Comparison of ENCODE assay signal across 15 cellular contexts in genomic region chr2:227577555-227577954, GRCh38. TPM values are rescaled to one million over a fixed set of nuclear protein-coding genes. Genes with fewer than 3 reads are reported as not detected.
DNase-seq lines count a peak whose midpoint lies in the region; ATAC-seq and TF ChIP-seq lines count a peak whose summit lies in the region.
"Had no signal": no experiment of that assay in that cellular context is flagged by ENCODE, and none has a peak within 500 bp of the region (broad histone marks: within the 10 kb centered on the region; RNA-seq: fewer than 3 reads in every experiment).

No MANE protein-coding gene starts in this region.

- H3K9me3 Mint-ChIP-seq in Caco-2 (ENCODE audit: unreplicated experiment) (peaks cover 6% of the 10 kb centered on the region), endodermal cell (peaks cover 9% of the 10 kb centered on the region)

- no peak overlapping the region for H3K9ac ChIP-seq in HUES64 (ENCODE audit: low read depth, low read length)
- peak overlapping the region; percentile 18 for H3K9ac ChIP-seq in endodermal cell (ENCODE audit: extremely low read depth, low read length, poor library complexity, severe bottlenecking)
- H3K9ac ChIP-seq: BLaER1 treated with 17β-estradiol and CSF1 and Interleukin-3, amounts not matched to agents 10 nM and 100 nM had no signal

- BruUV-seq in Caco-2 (replicated peaks; lab: Mats Ljungman, UMichigan): no TSS peak

- H3K27me3 ChIP-seq in Caco-2 (replicated peaks; ENCODE audit: control insufficient read depth, insufficient read depth, low read length) (no peaks in the 10 kb centered on the region), HUES64 (ENCODE audit: insufficient read depth, low read length) (no peaks in the 10 kb centered on the region), endodermal cell (ENCODE audit: control insufficient read depth, insufficient read depth, low read length, poor library complexity, severe bottlenecking) (no peaks in the 10 kb centered on the region), prostate gland (replicated peaks; ENCODE audit: insufficient read depth) (no peaks in the 10 kb centered on the region), left ventricle myocardium inferior (ENCODE audit: low read depth) (peaks cover 11% of the 10 kb centered on the region)
- H3K27me3 ChIP-seq: BLaER1 treated with 17β-estradiol and CSF1 and Interleukin-3, amounts not matched to agents 10 nM and 100 nM had no signal

- TF ChIP-seq CTCF in Caco-2 (IDR thresholded peaks at IDR 0.05; ENCODE audit: insufficient read depth in 1 of 2, low read depth in 1 of 2, low read length in 1 of 2, severe bottlenecking in 1 of 2, unreplicated experiment in 1 of 2): no peak
- TF ChIP-seq CTCF in endodermal cell (conservative IDR thresholded peaks at IDR 0.05): no peak
- TF ChIP-seq CTCF in prostate gland (IDR thresholded peaks at IDR 0.05): no peak
- TF ChIP-seq CTCF in left ventricle myocardium inferior (IDR thresholded peaks at IDR 0.05; ENCODE audit: borderline replicate concordance): no peak

- H3K4me3 Mint-ChIP-seq in Caco-2 (ENCODE audit: unreplicated experiment): peak overlapping the region; percentile 1
- H3K4me3 Mint-ChIP-seq in endodermal cell: no peak overlapping the region
- H3K4me3 Mint-ChIP-seq: CD4-positive, alpha-beta T cell had no signal

- H3K36me3 Mint-ChIP-seq in Caco-2 (ENCODE audit: insufficient read depth, unreplicated experiment): peaks cover 8% of the 10 kb centered on the region
- H3K36me3 Mint-ChIP-seq in endodermal cell (ENCODE audit: low read depth): no peaks in the 10 kb centered on the region

- CTCF ChIA-PET in Caco-2 (lab: Charles Lee): interaction anchor here (1.5 kb wide), 1 partner anchor 32 kb away, joined by 3 read pairs; no protein-coding TSS in a partner anchor

- H3K4me1 Mint-ChIP-seq in Caco-2 (ENCODE audit: low read depth, unreplicated experiment) (peaks cover 20% of the 10 kb centered on the region), endodermal cell (peaks cover 20% of the 10 kb centered on the region)

- peak overlapping the region; percentile 7; the same call in 1 of the 2 replicates for H3K27ac ChIP-seq in HUES64 (ENCODE audit: low read depth, low read length)
- H3K27ac ChIP-seq in endodermal cell (ENCODE audit: low read depth, low read length): no peak overlapping the region
- H3K27ac ChIP-seq in prostate gland: peak overlapping the region in 1 of 2 donors; percentile 47
- no peak overlapping the region for H3K27ac ChIP-seq in left ventricle myocardium inferior (replicated peaks)
- H3K27ac ChIP-seq: BLaER1 treated with 17β-estradiol and CSF1 and Interleukin-3, amounts not matched to agents 10 nM and 100 nM had no signal

- 88% methylated on average over 2 of the region's 2 CpGs for WGBS in HUES64
- 60 to 75% methylated on average over 1 to 2 of the region's 2 CpGs for WGBS in endodermal cell (ENCODE audit: insufficient coverage in 1 of 2, insufficient read length in 1 of 2), 2 experiments
- 13% methylated on average over 2 of the region's 2 CpGs for WGBS in prostate gland

- intact Hi-C loops in Caco-2 (cut with micrococcal nuclease; ENCODE audit: unreplicated experiment) (loop anchor here (5.0 to 10.0 kb wide), 3 partner anchors 170 to 443 kb away; no protein-coding TSS in a partner anchor), prostate gland (cut with DNase I) (no loop called here), left ventricle myocardium inferior (cut with micrococcal nuclease) (no loop called here), sciatic nerve (cut with DNase I) (no loop called here)

- H3K36me3 ChIP-seq in Caco-2 (ENCODE audit: control insufficient read depth, insufficient read depth, low read length) (no peaks in the 10 kb centered on the region), HUES64 (ENCODE audit: insufficient read depth, low read length) (no peaks in the 10 kb centered on the region), endodermal cell (ENCODE audit: control insufficient read depth, insufficient read depth, low read length) (no peaks in the 10 kb centered on the region), prostate gland (no peaks in the 10 kb centered on the region), left ventricle myocardium inferior (no peaks in the 10 kb centered on the region)

- H3K27ac Mint-ChIP-seq in Caco-2 (ENCODE audit: unreplicated experiment): peak overlapping the region; percentile 48
- peak overlapping the region; percentile 20 for H3K27ac Mint-ChIP-seq in endodermal cell
- H3K27ac Mint-ChIP-seq: CD4-positive, alpha-beta T cell had no signal

- H3K4me1 ChIP-seq in Caco-2 (peaks cover 12% of the 10 kb centered on the region; the same call in 1 of the 2 replicates), HUES64 (ENCODE audit: insufficient read depth, low read length) (peaks cover 10% of the 10 kb centered on the region; the same call in 1 of the 2 replicates), endodermal cell (ENCODE audit: control insufficient read depth, insufficient read depth, low read length) (peaks cover 8% of the 10 kb centered on the region), prostate gland (replicated peaks) (no peaks in the 10 kb centered on the region), left ventricle myocardium inferior (no peaks in the 10 kb centered on the region)
- H3K4me1 ChIP-seq: BLaER1 treated with 17β-estradiol and CSF1 and Interleukin-3, amounts not matched to agents 10 nM and 100 nM had no signal

- no peak overlapping the region for H3K4me3 ChIP-seq in Caco-2 (ENCODE audit: low read depth, low read length)
- no peak overlapping the region for H3K4me3 ChIP-seq in HUES64 (ENCODE audit: low read length)
- peak overlapping the region; percentile 64 for H3K4me3 ChIP-seq in endodermal cell (ENCODE audit: low read length)
- no peak overlapping the region for H3K4me3 ChIP-seq in prostate gland
- no peak overlapping the region for H3K4me3 ChIP-seq in left ventricle myocardium inferior
- H3K4me3 ChIP-seq: BLaER1 treated with 17β-estradiol and CSF1 and Interleukin-3, amounts not matched to agents 10 nM and 100 nM had no signal

- no peaks in the 10 kb centered on the region for H3K9me3 ChIP-seq in Caco-2
- H3K9me3 ChIP-seq in HUES64 (ENCODE audit: insufficient read depth, low read depth, low read length): peaks cover 9% of the 10 kb centered on the region
- peaks cover 16% of the 10 kb centered on the region for H3K9me3 ChIP-seq in endodermal cell (ENCODE audit: control insufficient read depth, low read length)
- no peaks in the 10 kb centered on the region for H3K9me3 ChIP-seq in prostate gland
- H3K9me3 ChIP-seq in left ventricle myocardium inferior (replicated peaks): peaks cover 7% of the 10 kb centered on the region

- DNase-seq in Caco-2 (peak in 1 of 2 experiments; percentile 14), endodermal cell (no peak), prostate gland (ENCODE audit: low spot score) (peak; percentile 37), NCI-H1048 (lab: John Stamatoyannopoulos, UW) (no peak), left ventricle myocardium inferior (no peak), sciatic nerve (ENCODE audit: low spot score) (no peak)
- DNase-seq: ACHN; CD4-positive, alpha-beta T cell; GF-D8; HCEC 1CT; IMR-90; KBM-7 had no signal

- ATAC-seq in sciatic nerve: no peak

- H3K27me3 Mint-ChIP-seq in Caco-2 (ENCODE audit: insufficient read depth, unreplicated experiment) (no peaks in the 10 kb centered on the region), endodermal cell (ENCODE audit: insufficient read depth) (no peaks in the 10 kb centered on the region)

- POLR2A ChIA-PET in Caco-2 (lab: Charles Lee): no interaction called here

- TF ChIP-seq POLR2A in prostate gland (IDR thresholded peaks at IDR 0.05): no peak

RNA-seq across cellular contexts. Expression of gene SCYGR2, which starts 21.1 kb away (rescaled TPM):
- not detected in 2 replicates for total RNA-seq in Caco-2 (2022)
- not detected for polyA plus RNA-seq in HUES64 (2013, experiment 1 of 2)
- polyA plus RNA-seq in HUES64 (2013, experiment 2 of 2): not detected
- total RNA-seq in endodermal cell: not detected
- polyA plus RNA-seq in endodermal cell (2013, experiment 1 of 2): not detected
- not detected for polyA plus RNA-seq in endodermal cell (2013, experiment 2 of 2)
- not detected for total RNA-seq in prostate gland
- not detected for total RNA-seq in left ventricle myocardium inferior
- total RNA-seq in sciatic nerve: not detected
- total RNA-seq: CD4-positive, alpha-beta T cell; H4; IMR-90 had no signal
- polyA plus RNA-seq: IMR-90 had no signal

RNA-seq across cellular contexts. Expression of gene SCYGR3, which starts 37.1 kb away (rescaled TPM):
- not detected in 2 replicates for total RNA-seq in Caco-2 (2022)
- not detected for polyA plus RNA-seq in HUES64 (2013, experiment 1 of 2)
- polyA plus RNA-seq in HUES64 (2013, experiment 2 of 2): not detected
- not detected for total RNA-seq in endodermal cell
- polyA plus RNA-seq in endodermal cell (2013, experiment 1 of 2): not detected
- not detected for polyA plus RNA-seq in endodermal cell (2013, experiment 2 of 2)
- total RNA-seq in prostate gland: not detected
- total RNA-seq in left ventricle myocardium inferior: not detected
- not detected for total RNA-seq in sciatic nerve
- total RNA-seq: CD4-positive, alpha-beta T cell; H4; IMR-90 had no signal
- polyA plus RNA-seq: IMR-90 had no signal

RNA-seq across cellular contexts. Expression of gene SCYGR4, which starts 39.7 kb away (rescaled TPM):
- total RNA-seq in Caco-2 (2022): not detected in 2 replicates
- polyA plus RNA-seq in HUES64 (2013, experiment 1 of 2): not detected
- polyA plus RNA-seq in HUES64 (2013, experiment 2 of 2): not detected
- total RNA-seq in endodermal cell: not detected
- not detected for polyA plus RNA-seq in endodermal cell (2013, experiment 1 of 2)
- not detected for polyA plus RNA-seq in endodermal cell (2013, experiment 2 of 2)
- not detected for total RNA-seq in prostate gland
- not detected for total RNA-seq in left ventricle myocardium inferior
- total RNA-seq in sciatic nerve: not detected
- total RNA-seq: CD4-positive, alpha-beta T cell; H4; IMR-90 had no signal
- polyA plus RNA-seq: IMR-90 had no signal
